1 cellular context compared by ENCODE assay signal in genomic region chr20:48126227-48126740, GRCh38.
TF ChIP-seq lines count a peak whose summit lies in the region.

No MANE protein-coding gene starts in this region.

TF ChIP-seq in HepG2, 621 proteins besides CTCF, POLR2A, EP300 and RAD21 (continued from another document and continues in another):
- no peak for TF ChIP-seq THAP7 (CRISPR knock-in tag; IDR thresholded peaks at IDR 0.05)
- TF ChIP-seq KAT8 (CRISPR knock-in tag; IDR thresholded peaks at IDR 0.05) = peak; percentile 73
- TF ChIP-seq ZNF768 (CRISPR knock-in tag; IDR thresholded peaks at IDR 0.05) = no peak
- TF ChIP-seq ZNF17 (CRISPR knock-in tag; IDR thresholded peaks at IDR 0.05) = no peak
- TF ChIP-seq, protein P1, sequence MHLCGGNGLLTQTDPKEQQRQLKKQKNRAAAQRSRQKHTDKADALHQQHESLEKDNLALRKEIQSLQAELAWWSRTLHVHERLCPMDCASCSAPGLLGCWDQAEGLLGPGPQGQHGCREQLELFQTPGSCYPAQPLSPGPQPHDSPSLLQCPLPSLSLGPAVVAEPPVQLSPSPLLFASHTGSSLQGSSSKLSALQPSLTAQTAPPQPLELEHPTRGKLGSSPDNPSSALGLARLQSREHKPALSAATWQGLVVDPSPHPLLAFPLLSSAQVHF (CRISPR knock-in tag; IDR thresholded peaks at IDR 0.05) = no peak
- peak; percentile 77; the same call in 1 of the 2 replicates for TF ChIP-seq FOXC1 (CRISPR knock-in tag; IDR thresholded peaks at IDR 0.05; ENCODE audit: borderline replicate concordance)
- TF ChIP-seq, protein P2, sequence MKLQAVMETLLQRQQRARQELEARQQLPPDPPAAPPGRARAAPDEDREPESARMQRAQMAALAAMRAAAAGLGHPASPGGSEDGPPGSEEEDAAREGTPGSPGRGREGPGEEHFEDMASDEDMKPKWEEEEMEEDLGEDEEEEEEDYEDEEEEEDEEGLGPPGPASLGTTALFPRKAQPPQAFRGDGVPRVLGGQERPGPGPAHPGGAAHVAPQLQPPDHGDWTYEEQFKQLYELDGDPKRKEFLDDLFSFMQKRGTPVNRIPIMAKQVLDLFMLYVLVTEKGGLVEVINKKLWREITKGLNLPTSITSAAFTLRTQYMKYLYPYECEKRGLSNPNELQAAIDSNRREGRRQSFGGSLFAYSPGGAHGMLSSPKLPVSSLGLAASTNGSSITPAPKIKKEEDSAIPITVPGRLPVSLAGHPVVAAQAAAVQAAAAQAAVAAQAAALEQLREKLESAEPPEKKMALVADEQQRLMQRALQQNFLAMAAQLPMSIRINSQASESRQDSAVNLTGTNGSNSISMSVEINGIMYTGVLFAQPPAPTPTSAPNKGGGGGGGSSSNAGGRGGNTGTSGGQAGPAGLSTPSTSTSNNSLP (IDR thresholded peaks at IDR 0.05; ENCODE audit: low read depth, low read length) = no peak
- TF ChIP-seq RELA (CRISPR knock-in tag; IDR thresholded peaks at IDR 0.05) = no peak
- no peak for TF ChIP-seq MTF1 (CRISPR knock-in tag; IDR thresholded peaks at IDR 0.05)
- 0 out of 2 replicates have a peak, but pooled peaks have one; percentile 8 for TF ChIP-seq FOXO1 (CRISPR knock-in tag; IDR thresholded peaks at IDR 0.05)
- no peak for TF ChIP-seq ZNF615 (CRISPR knock-in tag; IDR thresholded peaks at IDR 0.05; ENCODE audit: borderline replicate concordance)
- no peak for TF ChIP-seq ZNF552 (CRISPR knock-in tag; IDR thresholded peaks at IDR 0.05; ENCODE audit: borderline replicate concordance)
- no peak for TF ChIP-seq BRCA1 (CRISPR knock-in tag; IDR thresholded peaks at IDR 0.05)
- no peak for TF ChIP-seq PHF5A (CRISPR knock-in tag; IDR thresholded peaks at IDR 0.05; ENCODE audit: low read depth, unreplicated experiment)
- no peak for TF ChIP-seq ZNF781 (CRISPR knock-in tag; IDR thresholded peaks at IDR 0.05; ENCODE audit: borderline replicate concordance, not compliant biosample characterization)
- no peak for TF ChIP-seq ZNF121 (CRISPR knock-in tag; IDR thresholded peaks at IDR 0.05)
- no peak for TF ChIP-seq ZFP1 (CRISPR knock-in tag; IDR thresholded peaks at IDR 0.05)
- TF ChIP-seq, protein P3, sequence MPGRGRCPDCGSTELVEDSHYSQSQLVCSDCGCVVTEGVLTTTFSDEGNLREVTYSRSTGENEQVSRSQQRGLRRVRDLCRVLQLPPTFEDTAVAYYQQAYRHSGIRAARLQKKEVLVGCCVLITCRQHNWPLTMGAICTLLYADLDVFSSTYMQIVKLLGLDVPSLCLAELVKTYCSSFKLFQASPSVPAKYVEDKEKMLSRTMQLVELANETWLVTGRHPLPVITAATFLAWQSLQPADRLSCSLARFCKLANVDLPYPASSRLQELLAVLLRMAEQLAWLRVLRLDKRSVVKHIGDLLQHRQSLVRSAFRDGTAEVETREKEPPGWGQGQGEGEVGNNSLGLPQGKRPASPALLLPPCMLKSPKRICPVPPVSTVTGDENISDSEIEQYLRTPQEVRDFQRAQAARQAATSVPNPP (CRISPR knock-in tag; IDR thresholded peaks at IDR 0.05) = no peak
- TF ChIP-seq TMF1 (CRISPR knock-in tag; IDR thresholded peaks at IDR 0.05; ENCODE audit: low read depth) = no peak
- peak; percentile 52; the same call in 1 of the 2 replicates for TF ChIP-seq CREM (IDR thresholded peaks at IDR 0.05)
- TF ChIP-seq CREM (CRISPR knock-in tag; IDR thresholded peaks at IDR 0.05) = no peak
- 0 out of 2 replicates have a peak, but pooled peaks have one; percentile 37 for TF ChIP-seq ZNF780A (CRISPR knock-in tag; IDR thresholded peaks at IDR 0.05)
- no peak for TF ChIP-seq BHLHE40 (IDR thresholded peaks at IDR 0.05; ENCODE audit: low read length)
- peak; percentile 93 for TF ChIP-seq RXRB (CRISPR knock-in tag; IDR thresholded peaks at IDR 0.05; ENCODE audit: borderline replicate concordance)
- no peak for TF ChIP-seq CERS6 (CRISPR knock-in tag; IDR thresholded peaks at IDR 0.05)
- no peak for TF ChIP-seq MYPOP (CRISPR knock-in tag; IDR thresholded peaks at IDR 0.05)
- TF ChIP-seq HNRNPUL1 (IDR thresholded peaks at IDR 0.05; ENCODE audit: low read depth, low read length) = no peak
- TF ChIP-seq SUZ12 (IDR thresholded peaks at IDR 0.05; ENCODE audit: low read depth, low read length) = no peak
- no peak for TF ChIP-seq CBFB (CRISPR knock-in tag; IDR thresholded peaks at IDR 0.05)
- TF ChIP-seq ZNF512B (CRISPR knock-in tag; IDR thresholded peaks at IDR 0.05; ENCODE audit: borderline replicate concordance) = no peak
- no peak for TF ChIP-seq SIN3A (IDR thresholded peaks at IDR 0.05; ENCODE audit: borderline replicate concordance, low read depth, low read length)
- TF ChIP-seq MYC (CRISPR knock-in tag; IDR thresholded peaks at IDR 0.05; ENCODE audit: borderline replicate concordance) = no peak
- no peak for TF ChIP-seq ONECUT2 (CRISPR knock-in tag; IDR thresholded peaks at IDR 0.05)
- TF ChIP-seq KLF6 (CRISPR knock-in tag; IDR thresholded peaks at IDR 0.05) = no peak
- no peak for TF ChIP-seq MAFG (CRISPR knock-in tag; IDR thresholded peaks at IDR 0.05)
- no peak for TF ChIP-seq PRPF4 (IDR thresholded peaks at IDR 0.05; ENCODE audit: low read depth, low read length, poor library complexity, severe bottlenecking)
- no peak for TF ChIP-seq ZNF207 (IDR thresholded peaks at IDR 0.05; ENCODE audit: borderline replicate concordance)
- TF ChIP-seq IRF2 (CRISPR knock-in tag; IDR thresholded peaks at IDR 0.05) = 0 out of 2 replicates have a peak, but pooled peaks have one; percentile 16
- TF ChIP-seq DBP (CRISPR knock-in tag; IDR thresholded peaks at IDR 0.05; ENCODE audit: not compliant biosample characterization) = no peak
- TF ChIP-seq NPAS2 (CRISPR knock-in tag; IDR thresholded peaks at IDR 0.05; ENCODE audit: borderline replicate concordance) = no peak
- no peak for TF ChIP-seq ZNF646 (CRISPR knock-in tag; IDR thresholded peaks at IDR 0.05)
- peak; percentile 57; the same call in 1 of the 2 replicates for TF ChIP-seq ZNF614 (CRISPR knock-in tag; IDR thresholded peaks at IDR 0.05; ENCODE audit: borderline replicate concordance)
- no peak for TF ChIP-seq ZNF577 (CRISPR knock-in tag; IDR thresholded peaks at IDR 0.05; ENCODE audit: borderline replicate concordance, low read depth)
- peak; percentile 43; the same call in 1 of the 2 replicates for TF ChIP-seq MAX (IDR thresholded peaks at IDR 0.05)
- TF ChIP-seq SRF (IDR thresholded peaks at IDR 0.05; ENCODE audit: low read depth, low read length) = no peak
- no peak for TF ChIP-seq MBNL3 (CRISPR knock-in tag; conservative IDR thresholded peaks at IDR 0.05)
- no peak for TF ChIP-seq HCFC1 (IDR thresholded peaks at IDR 0.05; ENCODE audit: low read depth, low read length)
- no peak for TF ChIP-seq ZNF34 (CRISPR knock-in tag; IDR thresholded peaks at IDR 0.05; ENCODE audit: borderline replicate concordance)
- no peak for TF ChIP-seq HMG20A (CRISPR knock-in tag; IDR thresholded peaks at IDR 0.05; ENCODE audit: borderline replicate concordance)
- TF ChIP-seq ZMAT3 (CRISPR knock-in tag; conservative IDR thresholded peaks at IDR 0.05) = no peak
- TF ChIP-seq ZNF282 (IDR thresholded peaks at IDR 0.05; ENCODE audit: partially characterized antibody) = no peak
